7 cellular contexts compared by ENCODE assay signal in genomic region chr5:49530-49929, GRCh38. TPM values are rescaled to one million over a fixed set of nuclear protein-coding genes. Genes with fewer than 3 reads are reported as not detected.
"Had no signal": no experiment of that assay in that cellular context is flagged by ENCODE, and none has a peak within 500 bp of the region (broad histone marks: within the 10 kb centered on the region; RNA-seq: fewer than 3 reads in every experiment).

No MANE protein-coding gene starts in this region.

RNA-seq across cellular contexts. Expression of gene PLEKHG4B, which starts 42.4 kb away (rescaled TPM):
- total RNA-seq: dermis microvascular lymphatic vessel endothelial cell, endothelial cell of umbilical vein, foreskin keratinocyte, left ventricle myocardium inferior, mesenteric fat pad had no signal
- polyA plus RNA-seq: endothelial cell of umbilical vein, foreskin keratinocyte, heart left ventricle, immature natural killer cell had no signal
